In the genomic region with DNA sequence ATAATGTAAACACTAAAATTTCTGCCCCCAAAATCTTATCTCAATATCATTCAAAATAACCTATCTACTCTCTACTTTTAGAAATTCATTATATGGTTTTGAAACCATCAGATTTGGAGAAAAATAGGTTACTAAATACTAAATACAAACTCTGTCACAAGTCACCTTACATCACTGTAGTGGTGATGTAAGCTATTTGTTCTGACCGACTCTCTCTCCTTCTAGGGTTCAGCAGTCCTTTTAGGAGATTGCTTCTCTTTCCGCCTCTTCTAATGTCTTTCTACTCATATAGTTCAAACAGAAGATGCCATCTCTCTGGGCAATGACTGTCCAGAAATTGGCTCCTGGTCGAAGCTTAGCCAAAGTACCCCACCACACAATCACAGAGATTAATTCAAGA, we compare ENCODE assay signal across 31 cellular contexts.
"Had no signal": no experiment of that assay in that cellular context is flagged by ENCODE, and none has a peak within 500 bp of the region (broad histone marks: within the 10 kb centered on the region; RNA-seq: fewer than 3 reads in every experiment).

No MANE protein-coding gene starts in this region.

- H3K9me3 ChIP-seq: colonic mucosa, esophagus muscularis mucosa, gastrocnemius medialis had no signal

- H3K36me3 ChIP-seq: brain microvascular endothelial cell, colonic mucosa, gastrocnemius medialis, WERI-Rb-1 had no signal

- H3K4me1 Mint-ChIP-seq: activated T-helper 17 cell treated with anti-CD3 and anti-CD28 coated beads, Interleukin-2, amount 50 U/mL, for 72 hours had no signal

- H3K4me3 Mint-ChIP-seq: activated B cell treated with CpG ODN at 0.5 μM for 24 hours; activated CD8-positive, alpha-beta T cell treated with anti-CD3 and anti-CD28 coated beads for 36 hours; activated naive CD8-positive, alpha-beta T cell; activated T-cell treated with anti-CD3 and anti-CD28 coated beads, Interleukin-2, amount 50 U/mL, for 4 hours; activated T-helper 17 cell treated with anti-CD3 and anti-CD28 coated beads, Interleukin-2, amount 50 U/mL, for 72 hours; endodermal cell; T-helper 17 cell; T-helper 2 cell treated with Interferon-gamma antibody and Interleukin-4, amounts not matched to agents 5 μg/mL and 100 μg/mL, for 36 hours had no signal

- H3K4me3 ChIP-seq: colonic mucosa, esophagus muscularis mucosa, gastrocnemius medialis had no signal

- DNase-seq: activated B cell treated with CpG ODN at 0.5 μM for 24 hours; activated CD4-positive, alpha-beta T cell treated with anti-CD3 and anti-CD28 coated beads for 48 hours; activated CD4-positive, alpha-beta T cell treated with anti-CD3 and anti-CD28 coated beads, Interleukin-2, amount 50 U/mL, for 1 hour; activated CD4-positive, alpha-beta T cell treated with anti-CD3 and anti-CD28 coated beads, Interleukin-2, amount 50 U/mL, for 48 hours; activated CD8-positive, alpha-beta memory T cell treated with anti-CD3 and anti-CD28 coated beads for 24 hours; activated CD8-positive, alpha-beta T cell treated with anti-CD3 and anti-CD28 coated beads for 36 hours; activated effector memory CD4-positive, alpha-beta T cell treated with Interleukin-2 at 50 U/mL for 16 hours; activated gamma-delta T cell treated with Interleukin-2 at 50 U/mL for 16 hours; activated naive CD4-positive, alpha-beta T cell treated with anti-CD3 and anti-CD28 coated beads, Interleukin-2, amount 50 U/mL, for 16 hours; activated naive CD4-positive, alpha-beta T cell treated with Interleukin-2 at 50 U/mL for 16 hours; activated T-cell treated with anti-CD3 and anti-CD28 coated beads, Interleukin-2, amount 50 U/mL, for 4 hours; amniotic stem cell; anterior cingulate cortex; brain microvascular endothelial cell; central memory CD4-positive, alpha-beta T cell; cerebellar nuclear complex; colonic mucosa; effector CD8-positive, alpha-beta T cell; endodermal cell; erythroblast; foreskin keratinocyte; gastrocnemius medialis; T-helper 1 cell; T-helper 17 cell; T1000; WERI-Rb-1 had no signal

- ATAC-seq: activated CD4-positive, CD25-positive, alpha-beta regulatory T cell treated with anti-CD3 and anti-CD28 coated beads, Interleukin-2, amount 50 U/mL, for 24 hours; activated CD8-positive, alpha-beta T cell treated with anti-CD3 and anti-CD28 coated beads for 36 hours; activated T-cell treated with anti-CD3 and anti-CD28 coated beads, Interleukin-2, amount 50 U/mL, for 4 hours; activated T-helper 17 cell treated with anti-CD3 and anti-CD28 coated beads, Interleukin-2, amount 50 U/mL, for 72 hours; foreskin keratinocyte; gastrocnemius medialis; T-helper 17 cell had no signal

- H3K27me3 Mint-ChIP-seq: activated B cell treated with CpG ODN at 0.5 μM for 24 hours; activated CD8-positive, alpha-beta T cell treated with anti-CD3 and anti-CD28 coated beads for 36 hours; activated naive CD8-positive, alpha-beta T cell; activated T-helper 17 cell treated with anti-CD3 and anti-CD28 coated beads, Interleukin-2, amount 50 U/mL, for 72 hours; T-helper 17 cell had no signal

- H3K27me3 ChIP-seq: brain microvascular endothelial cell, colonic mucosa, esophagus muscularis mucosa, foreskin keratinocyte, gastrocnemius medialis had no signal

- H3K9me3 Mint-ChIP-seq: activated T-helper 17 cell treated with anti-CD3 and anti-CD28 coated beads, Interleukin-2, amount 50 U/mL, for 72 hours; endodermal cell; T-helper 2 cell treated with Interferon-gamma antibody and Interleukin-4, amounts not matched to agents 5 μg/mL and 100 μg/mL, for 36 hours had no signal

- H3K27ac ChIP-seq: brain microvascular endothelial cell, colonic mucosa, esophagus muscularis mucosa, foreskin keratinocyte, gastrocnemius medialis, WERI-Rb-1 had no signal

- H3K4me1 ChIP-seq: colonic mucosa had no signal

- H3K27ac Mint-ChIP-seq: activated B cell treated with CpG ODN at 0.5 μM for 24 hours; activated CD8-positive, alpha-beta T cell treated with anti-CD3 and anti-CD28 coated beads for 36 hours; activated naive CD8-positive, alpha-beta T cell; activated T-helper 17 cell treated with anti-CD3 and anti-CD28 coated beads, Interleukin-2, amount 50 U/mL, for 72 hours; endodermal cell; T-helper 2 cell treated with Interferon-gamma antibody and Interleukin-4, amounts not matched to agents 5 μg/mL and 100 μg/mL, for 36 hours had no signal
